Comparison of ENCODE assay signal across 1 cellular context in the genomic region with DNA sequence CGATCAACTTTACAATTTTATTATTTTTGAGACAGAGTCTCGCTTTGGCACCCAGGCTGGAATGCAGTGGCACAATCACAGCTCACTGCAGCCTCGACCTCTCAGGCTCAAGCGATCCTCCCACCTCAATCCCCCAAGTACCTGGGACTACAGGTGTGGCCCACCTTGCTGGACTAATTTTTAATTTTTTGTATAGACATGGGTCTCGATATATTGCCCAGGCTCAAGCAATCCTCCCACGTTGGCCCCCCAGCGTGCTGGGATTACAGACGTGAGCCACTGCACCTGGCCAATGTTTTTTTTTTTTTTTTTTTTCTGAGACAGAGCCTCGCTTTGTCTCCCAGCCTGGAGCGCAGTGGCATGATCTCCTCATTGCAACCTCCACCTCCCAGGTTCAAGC.
TF ChIP-seq lines count a peak whose summit lies in the region.

No MANE protein-coding gene starts in this region.

TF ChIP-seq in WTC11, 78 proteins besides CTCF, POLR2A, EP300 and RAD21 (continued from another document):
- TF ChIP-seq, protein P1, sequence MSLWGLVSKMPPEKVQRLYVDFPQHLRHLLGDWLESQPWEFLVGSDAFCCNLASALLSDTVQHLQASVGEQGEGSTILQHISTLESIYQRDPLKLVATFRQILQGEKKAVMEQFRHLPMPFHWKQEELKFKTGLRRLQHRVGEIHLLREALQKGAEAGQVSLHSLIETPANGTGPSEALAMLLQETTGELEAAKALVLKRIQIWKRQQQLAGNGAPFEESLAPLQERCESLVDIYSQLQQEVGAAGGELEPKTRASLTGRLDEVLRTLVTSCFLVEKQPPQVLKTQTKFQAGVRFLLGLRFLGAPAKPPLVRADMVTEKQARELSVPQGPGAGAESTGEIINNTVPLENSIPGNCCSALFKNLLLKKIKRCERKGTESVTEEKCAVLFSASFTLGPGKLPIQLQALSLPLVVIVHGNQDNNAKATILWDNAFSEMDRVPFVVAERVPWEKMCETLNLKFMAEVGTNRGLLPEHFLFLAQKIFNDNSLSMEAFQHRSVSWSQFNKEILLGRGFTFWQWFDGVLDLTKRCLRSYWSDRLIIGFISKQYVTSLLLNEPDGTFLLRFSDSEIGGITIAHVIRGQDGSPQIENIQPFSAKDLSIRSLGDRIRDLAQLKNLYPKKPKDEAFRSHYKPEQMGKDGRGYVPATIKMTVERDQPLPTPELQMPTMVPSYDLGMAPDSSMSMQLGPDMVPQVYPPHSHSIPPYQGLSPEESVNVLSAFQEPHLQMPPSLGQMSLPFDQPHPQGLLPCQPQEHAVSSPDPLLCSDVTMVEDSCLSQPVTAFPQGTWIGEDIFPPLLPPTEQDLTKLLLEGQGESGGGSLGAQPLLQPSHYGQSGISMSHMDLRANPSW (CRISPR knock-in tag; conservative IDR thresholded peaks at IDR 0.05; ENCODE audit: low read depth), result no peak
- TF ChIP-seq, protein P2, sequence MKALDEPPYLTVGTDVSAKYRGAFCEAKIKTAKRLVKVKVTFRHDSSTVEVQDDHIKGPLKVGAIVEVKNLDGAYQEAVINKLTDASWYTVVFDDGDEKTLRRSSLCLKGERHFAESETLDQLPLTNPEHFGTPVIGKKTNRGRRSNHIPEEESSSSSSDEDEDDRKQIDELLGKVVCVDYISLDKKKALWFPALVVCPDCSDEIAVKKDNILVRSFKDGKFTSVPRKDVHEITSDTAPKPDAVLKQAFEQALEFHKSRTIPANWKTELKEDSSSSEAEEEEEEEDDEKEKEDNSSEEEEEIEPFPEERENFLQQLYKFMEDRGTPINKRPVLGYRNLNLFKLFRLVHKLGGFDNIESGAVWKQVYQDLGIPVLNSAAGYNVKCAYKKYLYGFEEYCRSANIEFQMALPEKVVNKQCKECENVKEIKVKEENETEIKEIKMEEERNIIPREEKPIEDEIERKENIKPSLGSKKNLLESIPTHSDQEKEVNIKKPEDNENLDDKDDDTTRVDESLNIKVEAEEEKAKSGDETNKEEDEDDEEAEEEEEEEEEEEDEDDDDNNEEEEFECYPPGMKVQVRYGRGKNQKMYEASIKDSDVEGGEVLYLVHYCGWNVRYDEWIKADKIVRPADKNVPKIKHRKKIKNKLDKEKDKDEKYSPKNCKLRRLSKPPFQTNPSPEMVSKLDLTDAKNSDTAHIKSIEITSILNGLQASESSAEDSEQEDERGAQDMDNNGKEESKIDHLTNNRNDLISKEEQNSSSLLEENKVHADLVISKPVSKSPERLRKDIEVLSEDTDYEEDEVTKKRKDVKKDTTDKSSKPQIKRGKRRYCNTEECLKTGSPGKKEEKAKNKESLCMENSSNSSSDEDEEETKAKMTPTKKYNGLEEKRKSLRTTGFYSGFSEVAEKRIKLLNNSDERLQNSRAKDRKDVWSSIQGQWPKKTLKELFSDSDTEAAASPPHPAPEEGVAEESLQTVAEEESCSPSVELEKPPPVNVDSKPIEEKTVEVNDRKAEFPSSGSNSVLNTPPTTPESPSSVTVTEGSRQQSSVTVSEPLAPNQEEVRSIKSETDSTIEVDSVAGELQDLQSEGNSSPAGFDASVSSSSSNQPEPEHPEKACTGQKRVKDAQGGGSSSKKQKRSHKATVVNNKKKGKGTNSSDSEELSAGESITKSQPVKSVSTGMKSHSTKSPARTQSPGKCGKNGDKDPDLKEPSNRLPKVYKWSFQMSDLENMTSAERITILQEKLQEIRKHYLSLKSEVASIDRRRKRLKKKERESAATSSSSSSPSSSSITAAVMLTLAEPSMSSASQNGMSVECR (CRISPR knock-in tag; IDR thresholded peaks at IDR 0.05; ENCODE audit: borderline replicate concordance), result no peak
- TF ChIP-seq TP53 (CRISPR knock-in tag; IDR thresholded peaks at IDR 0.05) (no peak), ESRRA (CRISPR knock-in tag; IDR thresholded peaks at IDR 0.05; ENCODE audit: borderline replicate concordance) (no peak), SMAD4 (CRISPR knock-in tag; IDR thresholded peaks at IDR 0.05) (no peak), CDX4 (CRISPR knock-in tag; IDR thresholded peaks at IDR 0.05; ENCODE audit: borderline replicate concordance) (no peak), RELA (CRISPR knock-in tag; IDR thresholded peaks at IDR 0.05; ENCODE audit: borderline replicate concordance) (no peak)
- TF ChIP-seq, protein P3, sequence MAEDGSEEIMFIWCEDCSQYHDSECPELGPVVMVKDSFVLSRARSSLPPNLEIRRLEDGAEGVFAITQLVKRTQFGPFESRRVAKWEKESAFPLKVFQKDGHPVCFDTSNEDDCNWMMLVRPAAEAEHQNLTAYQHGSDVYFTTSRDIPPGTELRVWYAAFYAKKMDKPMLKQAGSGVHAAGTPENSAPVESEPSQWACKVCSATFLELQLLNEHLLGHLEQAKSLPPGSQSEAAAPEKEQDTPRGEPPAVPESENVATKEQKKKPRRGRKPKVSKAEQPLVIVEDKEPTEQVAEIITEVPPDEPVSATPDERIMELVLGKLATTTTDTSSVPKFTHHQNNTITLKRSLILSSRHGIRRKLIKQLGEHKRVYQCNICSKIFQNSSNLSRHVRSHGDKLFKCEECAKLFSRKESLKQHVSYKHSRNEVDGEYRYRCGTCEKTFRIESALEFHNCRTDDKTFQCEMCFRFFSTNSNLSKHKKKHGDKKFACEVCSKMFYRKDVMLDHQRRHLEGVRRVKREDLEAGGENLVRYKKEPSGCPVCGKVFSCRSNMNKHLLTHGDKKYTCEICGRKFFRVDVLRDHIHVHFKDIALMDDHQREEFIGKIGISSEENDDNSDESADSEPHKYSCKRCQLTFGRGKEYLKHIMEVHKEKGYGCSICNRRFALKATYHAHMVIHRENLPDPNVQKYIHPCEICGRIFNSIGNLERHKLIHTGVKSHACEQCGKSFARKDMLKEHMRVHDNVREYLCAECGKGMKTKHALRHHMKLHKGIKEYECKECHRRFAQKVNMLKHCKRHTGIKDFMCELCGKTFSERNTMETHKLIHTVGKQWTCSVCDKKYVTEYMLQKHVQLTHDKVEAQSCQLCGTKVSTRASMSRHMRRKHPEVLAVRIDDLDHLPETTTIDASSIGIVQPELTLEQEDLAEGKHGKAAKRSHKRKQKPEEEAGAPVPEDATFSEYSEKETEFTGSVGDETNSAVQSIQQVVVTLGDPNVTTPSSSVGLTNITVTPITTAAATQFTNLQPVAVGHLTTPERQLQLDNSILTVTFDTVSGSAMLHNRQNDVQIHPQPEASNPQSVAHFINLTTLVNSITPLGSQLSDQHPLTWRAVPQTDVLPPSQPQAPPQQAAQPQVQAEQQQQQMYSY (CRISPR knock-in tag; IDR thresholded peaks at IDR 0.05), result no peak
